ENCODE assay signal across 10 cellular contexts in genomic region chr16:3961449-3961849, GRCh38.
A peak's percentile ranks its signal among the peaks of the same experiment; 100 is the strongest.
DNase-seq lines count a peak whose midpoint lies in the region; ATAC-seq and TF ChIP-seq lines count a peak whose summit lies in the region.
"Had no signal": no experiment of that assay in that cellular context is flagged by ENCODE, and none has a peak within 500 bp of the region (broad histone marks: within the 10 kb centered on the region; RNA-seq: fewer than 3 reads in every experiment).

No MANE protein-coding gene starts in this region.

- intact Hi-C loops in Calu3 (cut with micrococcal nuclease; ENCODE audit: unreplicated experiment) = no loop called here
- intact Hi-C loops in sigmoid colon (cut with DNase I) = no loop called here

- CTCF ChIA-PET in Calu3 (lab: Charles Lee) = interaction anchor here (0.6 to 0.7 kb wide), 4 partner anchors 15 to 216 kb away, joined by 3 to 5 read pairs (median 4); no protein-coding TSS in a partner anchor

- TF ChIP-seq CTCF in Calu3 (IDR thresholded peaks at IDR 0.05; ENCODE audit: unreplicated experiment) = no peak
- TF ChIP-seq CTCF in fibroblast of villous mesenchyme (IDR thresholded peaks at IDR 0.05; ENCODE audit: insufficient read depth, low read depth, low read length) = no peak
- peak in 1 of 4 experiments; percentile 6 for TF ChIP-seq CTCF in sigmoid colon (IDR thresholded peaks at IDR 0.05)

- no peaks in the 10 kb centered on the region for H3K9me3 Mint-ChIP-seq in Calu3 (ENCODE audit: low read depth, unreplicated experiment)

- 83% methylated on average over 11 of the region's 11 CpGs for WGBS in sigmoid colon, 2 donors

- H3K4me1 ChIP-seq in sigmoid colon = peaks cover 0 to 13% (median 6%) of the 10 kb centered on the region in 4 donors

- ATAC-seq in HG03442 (IDR thresholded peaks at IDR 0.05; ENCODE audit: unreplicated experiment) = no peak

- H3K4me1 Mint-ChIP-seq in Calu3 (ENCODE audit: low read depth, unreplicated experiment) = peaks cover 8% of the 10 kb centered on the region

- peak overlapping the region; percentile 57 for H3K4me3 ChIP-seq in fibroblast of villous mesenchyme (ENCODE audit: low read depth, low read length)
- peak overlapping the region in 3 of 4 donors; percentile 44 to 51 (median 47) for H3K4me3 ChIP-seq in sigmoid colon

- no peaks in the 10 kb centered on the region for H3K9me3 ChIP-seq in sigmoid colon

- peaks cover 0 to 12% (median 8%) of the 10 kb centered on the region in 4 donors for H3K36me3 ChIP-seq in sigmoid colon

- peak overlapping the region; percentile 75 for H3K4me3 Mint-ChIP-seq in Calu3 (ENCODE audit: low read depth, unreplicated experiment)

- DNase-seq in Calu3 = peak; percentile 58
- peak; percentile 78 for DNase-seq in RKO (ENCODE audit: low spot score)
- DNase-seq in fibroblast of villous mesenchyme (ENCODE audit: low read depth) = peak; percentile 56
- no peak for DNase-seq in sigmoid colon
- DNase-seq in stimulated activated CD4-positive, alpha-beta T cell treated with anti-CD3 and anti-CD28 coated beads, Interleukin-4, amount 100 ng/mL, for 4 hours = no peak
- DNase-seq in HPDE6-E6E7 (ENCODE audit: extremely low spot score) = no peak
- no peak for DNase-seq in NCI-H446 treated with DMSO at 0.1 percent for 48 hours (lab: John Stamatoyannopoulos, UW)
- DNase-seq: activated CD4-positive, alpha-beta T cell treated with anti-CD3 and anti-CD28 coated beads for 48 hours; stimulated activated CD4-positive, alpha-beta T cell treated with anti-CD3 and anti-CD28 coated beads, Interleukin-1b, Interleukin-23, amount 100 ng/mL, for 48 hours had no signal

- peaks cover 27% of the 10 kb centered on the region for H3K27me3 Mint-ChIP-seq in Calu3 (ENCODE audit: unreplicated experiment)

- TF ChIP-seq EP300 in sigmoid colon (IDR thresholded peaks at IDR 0.05) = no peak

- peak overlapping the region; percentile 79 for H3K27ac Mint-ChIP-seq in Calu3 (ENCODE audit: unreplicated experiment)

- H3K27ac ChIP-seq in sigmoid colon = peak overlapping the region; percentile 45 to 76 (median 72)

- no TSS peak for BruUV-seq in Calu3 (replicated peaks; lab: Mats Ljungman, UMichigan)

- no peaks in the 10 kb centered on the region for H3K27me3 ChIP-seq in sigmoid colon

- peaks cover 14% of the 10 kb centered on the region for H3K36me3 Mint-ChIP-seq in Calu3 (ENCODE audit: insufficient read depth, unreplicated experiment)

- TF ChIP-seq POLR2A in sigmoid colon (IDR thresholded peaks at IDR 0.05) = no peak

Comparison
In these comparisons a context has a peak if more than half of its experiments do, and no peak if none do; other contexts are left out.
1. DNase-seq: peak in Calu3 (single experiment), RKO (single experiment) and fibroblast of villous mesenchyme (single experiment); none in sigmoid colon (single experiment), stimulated activated CD4-positive, alpha-beta T cell treated with anti-CD3 and anti-CD28 coated beads, Interleukin-4, amount 100 ng/mL, for 4 hours (0 of 2), HPDE6-E6E7 (single experiment) and NCI-H446 treated with DMSO at 0.1 percent for 48 hours (single experiment).